1 cellular context compared by ENCODE assay signal in the genomic region with DNA sequence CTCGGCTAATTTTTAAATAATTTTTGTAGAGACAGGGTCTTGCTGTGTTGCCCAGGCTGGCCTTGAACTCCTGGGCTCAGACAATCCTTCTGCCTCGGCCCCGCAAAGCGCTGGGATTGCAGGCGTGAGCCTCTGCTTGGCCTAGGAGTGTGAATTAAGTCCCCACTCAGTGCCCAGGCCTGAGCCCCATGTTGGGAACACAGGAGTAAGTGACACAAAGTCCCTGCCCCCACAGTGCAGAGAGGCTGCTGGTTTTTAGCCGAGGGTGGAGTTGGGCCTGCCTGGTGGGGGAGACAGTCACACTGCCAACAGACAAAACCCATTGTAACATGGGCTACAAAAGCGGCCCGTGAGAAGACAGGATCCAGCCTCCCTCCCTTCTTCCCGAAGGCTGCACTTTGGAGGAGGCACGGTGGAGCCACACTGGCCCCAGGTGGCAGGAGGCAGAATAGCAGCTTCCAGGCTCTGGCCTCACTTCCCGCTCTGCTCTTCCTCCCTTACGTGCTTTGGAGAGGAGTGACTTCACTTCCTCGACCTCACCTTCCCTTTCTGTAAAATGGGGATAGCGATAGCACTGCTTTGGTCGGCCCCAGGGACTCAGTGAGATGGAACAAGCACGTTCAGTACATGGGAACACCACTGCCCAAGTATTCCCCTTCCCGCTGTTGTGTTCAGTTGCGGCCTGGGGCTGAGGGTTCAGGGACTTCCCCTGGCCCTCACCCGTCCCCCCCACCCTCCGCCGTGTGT.
A peak's percentile ranks its signal among the peaks of the same experiment; 100 is the strongest.
TF ChIP-seq lines count a peak whose summit lies in the region.

No MANE protein-coding gene starts in this region.

TF ChIP-seq in K562, 482 proteins besides CTCF, POLR2A, EP300 and RAD21 (continued from another document):
- TF ChIP-seq E2F6 (IDR thresholded peaks at IDR 0.05; ENCODE audit: borderline replicate concordance in 1 of 2, extremely low read depth in 1 of 2, insufficient read depth in 1 of 2, insufficient read length in 1 of 2, low read depth in 1 of 2, low read length in 1 of 2, poor library complexity in 1 of 2, severe bottlenecking in 1 of 2) (peak in 1 of 2 experiments; percentile 48), SIN3A (IDR thresholded peaks at IDR 0.05; ENCODE audit: borderline replicate concordance in 2 of 2, control insufficient read depth in 1 of 2, low read depth in 2 of 2, low read length in 2 of 2) (0 out of 4 replicates have a peak, but pooled peaks of 1 of the 2 experiments have one; percentile 41), HDAC2 (IDR thresholded peaks at IDR 0.05) (peak; percentile 26; the same call in 1 of the 2 replicates), RBM25 (IDR thresholded peaks at IDR 0.05; ENCODE audit: low read depth, low read length, severe bottlenecking) (peak; percentile 68), GABPA (tag; conservative IDR thresholded peaks at IDR 0.05; ENCODE audit: low read depth) (0 out of 2 replicates have a peak, but pooled peaks have one; percentile 20), ZNF740 (CRISPR knock-in tag; IDR thresholded peaks at IDR 0.05) (peak; percentile 75), ZNF740 (tag; IDR thresholded peaks at IDR 0.05) (no peak), HNRNPK (IDR thresholded peaks at IDR 0.05; ENCODE audit: low read depth, low read length, poor library complexity, severe bottlenecking) (no peak), HCFC1 (IDR thresholded peaks at IDR 0.05; ENCODE audit: low read depth, low read length) (no peak), KDM1A (IDR thresholded peaks at IDR 0.05) (peak; percentile 14 to 76; a peak in 2 of 4 replicates), ZNF239 (CRISPR knock-in tag; IDR thresholded peaks at IDR 0.05) (0 out of 2 replicates have a peak, but pooled peaks have one; percentile 16), ZNF384 (IDR thresholded peaks at IDR 0.05; ENCODE audit: low read depth, low read length) (0 out of 2 replicates have a peak, but pooled peaks have one; percentile 20), ZNF717 (CRISPR knock-in tag; IDR thresholded peaks at IDR 0.05) (no peak), ZNF143 (CRISPR knock-in tag; IDR thresholded peaks at IDR 0.05) (no peak), YY1 (IDR thresholded peaks at IDR 0.05; ENCODE audit: borderline replicate concordance in 1 of 3, control insufficient read depth in 1 of 3, extremely low read depth in 1 of 3, insufficient read depth in 3 of 3, insufficient read length in 1 of 3, insufficient replicate concordance in 2 of 3, low read depth in 1 of 3, low read length in 2 of 3) (peak in 1 of 3 experiments; percentile 24), RB1 (IDR thresholded peaks at IDR 0.05; ENCODE audit: low read depth) (peak; percentile 85; the same call in 1 of the 2 replicates), ATF1 (CRISPR knock-in tag; IDR thresholded peaks at IDR 0.05) (no peak), ATF1 (tag; IDR thresholded peaks at IDR 0.05) (peak; percentile 27; the same call in 1 of the 2 replicates), TEAD1 (CRISPR knock-in tag; IDR thresholded peaks at IDR 0.05) (peak in 1 of 2 experiments; percentile 28; a peak in 1 of 4 replicates), ZNF24 (IDR thresholded peaks at IDR 0.05) (peak; percentile 52; the same call in 1 of the 2 replicates), TFAP4 (CRISPR knock-in tag; IDR thresholded peaks at IDR 0.05; ENCODE audit: borderline replicate concordance) (peak; percentile 79), CBX3 (IDR thresholded peaks at IDR 0.05; ENCODE audit: borderline replicate concordance in 1 of 2, low read length in 2 of 2) (peak in 1 of 2 experiments; percentile 59; a peak in 1 of 3 replicates), RCOR1 (IDR thresholded peaks at IDR 0.05; ENCODE audit: borderline replicate concordance in 1 of 2, low read depth in 2 of 2, low read length in 2 of 2) (peak in 1 of 2 experiments; percentile 74; a peak in 2 of 4 replicates), MTA3 (IDR thresholded peaks at IDR 0.05; ENCODE audit: borderline replicate concordance) (peak; percentile 44; the same call in 1 of the 2 replicates), ETV5 (CRISPR knock-in tag; IDR thresholded peaks at IDR 0.05; ENCODE audit: low read depth) (0 out of 2 replicates have a peak, but pooled peaks have one; percentile 39), ATF7 (IDR thresholded peaks at IDR 0.05) (peak; percentile 51), CTBP1 (IDR thresholded peaks at IDR 0.05; ENCODE audit: borderline replicate concordance) (peak; percentile 76), L3MBTL2 (IDR thresholded peaks at IDR 0.05) (no peak), BCOR (IDR thresholded peaks at IDR 0.05) (peak; percentile 84), SPI1 (IDR thresholded peaks at IDR 0.05; ENCODE audit: borderline replicate concordance, low read depth, low read length) (peak; percentile 55; the same call in 1 of the 2 replicates), E2F3 (CRISPR knock-in tag; IDR thresholded peaks at IDR 0.05) (0 out of 2 replicates have a peak, but pooled peaks have one; percentile 26), CBX1 (IDR thresholded peaks at IDR 0.05; ENCODE audit: low read depth) (0 out of 2 replicates have a peak, but pooled peaks have one; percentile 31), SMC3 (conservative IDR thresholded peaks at IDR 0.05; ENCODE audit: insufficient read depth, low read depth, low read length) (peak; percentile 97), CXXC5 (CRISPR knock-in tag; IDR thresholded peaks at IDR 0.05) (peak; percentile 38; the same call in 1 of the 2 replicates), SMAD4 (CRISPR knock-in tag; conservative IDR thresholded peaks at IDR 0.05) (0 out of 2 replicates have a peak, but pooled peaks have one; percentile 38), JUN (IDR thresholded peaks at IDR 0.05; ENCODE audit: borderline replicate concordance, low read depth, low read length) (0 out of 2 replicates have a peak, but pooled peaks have one; percentile 8), JUN (CRISPR knock-in tag; IDR thresholded peaks at IDR 0.05; ENCODE audit: borderline replicate concordance) (no peak), STAT6 (CRISPR knock-in tag; IDR thresholded peaks at IDR 0.05) (no peak), KAT7 (CRISPR knock-in tag; IDR thresholded peaks at IDR 0.05; ENCODE audit: borderline replicate concordance) (peak; percentile 71; the same call in 1 of the 2 replicates), CC2D1A (IDR thresholded peaks at IDR 0.05) (peak; percentile 91), CHD2 (IDR thresholded peaks at IDR 0.05; ENCODE audit: low read depth, low read length) (no peak), BMI1 (IDR thresholded peaks at IDR 0.05; ENCODE audit: low read length) (no peak), SRF (CRISPR knock-in tag; IDR thresholded peaks at IDR 0.05) (peak in 1 of 2 experiments; percentile 45; a peak in 1 of 4 replicates), FOXA3 (CRISPR knock-in tag; conservative IDR thresholded peaks at IDR 0.05 in 1 of 2, IDR thresholded peaks at IDR 0.05 in 1 of 2) (peak in 1 of 2 experiments; percentile 73; a peak in 2 of 4 replicates), ZNF395 (CRISPR knock-in tag; IDR thresholded peaks at IDR 0.05) (no peak), ZNF511 (CRISPR knock-in tag; IDR thresholded peaks at IDR 0.05) (0 out of 2 replicates have a peak, but pooled peaks have one; percentile 30), NCOR1 (IDR thresholded peaks at IDR 0.05) (no peak)
- TF ChIP-seq, protein P1, sequence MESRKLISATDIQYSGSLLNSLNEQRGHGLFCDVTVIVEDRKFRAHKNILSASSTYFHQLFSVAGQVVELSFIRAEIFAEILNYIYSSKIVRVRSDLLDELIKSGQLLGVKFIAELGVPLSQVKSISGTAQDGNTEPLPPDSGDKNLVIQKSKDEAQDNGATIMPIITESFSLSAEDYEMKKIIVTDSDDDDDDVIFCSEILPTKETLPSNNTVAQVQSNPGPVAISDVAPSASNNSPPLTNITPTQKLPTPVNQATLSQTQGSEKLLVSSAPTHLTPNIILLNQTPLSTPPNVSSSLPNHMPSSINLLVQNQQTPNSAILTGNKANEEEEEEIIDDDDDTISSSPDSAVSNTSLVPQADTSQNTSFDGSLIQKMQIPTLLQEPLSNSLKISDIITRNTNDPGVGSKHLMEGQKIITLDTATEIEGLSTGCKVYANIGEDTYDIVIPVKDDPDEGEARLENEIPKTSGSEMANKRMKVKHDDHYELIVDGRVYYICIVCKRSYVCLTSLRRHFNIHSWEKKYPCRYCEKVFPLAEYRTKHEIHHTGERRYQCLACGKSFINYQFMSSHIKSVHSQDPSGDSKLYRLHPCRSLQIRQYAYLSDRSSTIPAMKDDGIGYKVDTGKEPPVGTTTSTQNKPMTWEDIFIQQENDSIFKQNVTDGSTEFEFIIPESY (CRISPR knock-in tag; IDR thresholded peaks at IDR 0.05) = 0 out of 2 replicates have a peak, but pooled peaks have one; percentile 36
- TF ChIP-seq, protein P2, sequence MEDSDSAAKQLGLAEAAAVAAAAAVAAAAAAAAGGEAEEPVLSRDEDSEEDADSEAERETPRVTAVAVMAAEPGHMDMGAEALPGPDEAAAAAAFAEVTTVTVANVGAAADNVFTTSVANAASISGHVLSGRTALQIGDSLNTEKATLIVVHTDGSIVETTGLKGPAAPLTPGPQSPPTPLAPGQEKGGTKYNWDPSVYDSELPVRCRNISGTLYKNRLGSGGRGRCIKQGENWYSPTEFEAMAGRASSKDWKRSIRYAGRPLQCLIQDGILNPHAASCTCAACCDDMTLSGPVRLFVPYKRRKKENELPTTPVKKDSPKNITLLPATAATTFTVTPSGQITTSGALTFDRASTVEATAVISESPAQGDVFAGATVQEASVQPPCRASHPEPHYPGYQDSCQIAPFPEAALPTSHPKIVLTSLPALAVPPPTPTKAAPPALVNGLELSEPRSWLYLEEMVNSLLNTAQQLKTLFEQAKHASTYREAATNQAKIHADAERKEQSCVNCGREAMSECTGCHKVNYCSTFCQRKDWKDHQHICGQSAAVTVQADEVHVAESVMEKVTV (CRISPR knock-in tag; IDR thresholded peaks at IDR 0.05) = peak; percentile 96
- TF ChIP-seq, protein P3, sequence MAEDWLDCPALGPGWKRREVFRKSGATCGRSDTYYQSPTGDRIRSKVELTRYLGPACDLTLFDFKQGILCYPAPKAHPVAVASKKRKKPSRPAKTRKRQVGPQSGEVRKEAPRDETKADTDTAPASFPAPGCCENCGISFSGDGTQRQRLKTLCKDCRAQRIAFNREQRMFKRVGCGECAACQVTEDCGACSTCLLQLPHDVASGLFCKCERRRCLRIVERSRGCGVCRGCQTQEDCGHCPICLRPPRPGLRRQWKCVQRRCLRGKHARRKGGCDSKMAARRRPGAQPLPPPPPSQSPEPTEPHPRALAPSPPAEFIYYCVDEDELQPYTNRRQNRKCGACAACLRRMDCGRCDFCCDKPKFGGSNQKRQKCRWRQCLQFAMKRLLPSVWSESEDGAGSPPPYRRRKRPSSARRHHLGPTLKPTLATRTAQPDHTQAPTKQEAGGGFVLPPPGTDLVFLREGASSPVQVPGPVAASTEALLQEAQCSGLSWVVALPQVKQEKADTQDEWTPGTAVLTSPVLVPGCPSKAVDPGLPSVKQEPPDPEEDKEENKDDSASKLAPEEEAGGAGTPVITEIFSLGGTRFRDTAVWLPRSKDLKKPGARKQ (CRISPR knock-in tag; IDR thresholded peaks at IDR 0.05) = 0 out of 2 replicates have a peak, but pooled peaks have one; percentile 32
